In genomic region chr1:3016641-3017439, GRCh38 we compare ENCODE assay signal across 20 cellular contexts. TPM values are rescaled to one million over a fixed set of nuclear protein-coding genes. Genes with fewer than 3 reads are reported as not detected.
DNase-seq lines count a peak whose midpoint lies in the region; ATAC-seq and TF ChIP-seq lines count a peak whose summit lies in the region.
"Had no signal": no experiment of that assay in that cellular context is flagged by ENCODE, and none has a peak within 500 bp of the region (broad histone marks: within the 10 kb centered on the region; RNA-seq: fewer than 3 reads in every experiment).

No MANE protein-coding gene starts in this region.

- H3K4me3 ChIP-seq in mucosa of descending colon (no peak overlapping the region), transverse colon (no peak overlapping the region)
- H3K4me3 ChIP-seq: A549, HAP-1 had no signal

- TF ChIP-seq EP300 in transverse colon (IDR thresholded peaks at IDR 0.05; ENCODE audit: low read depth): no peak

- POLR2A ChIA-PET in activated B cell treated with CpG ODN at 0.5 μM for 24 hours (lab: Charles Lee): no interaction called here

- H3K36me3 Mint-ChIP-seq in activated naive CD4-positive, alpha-beta T cell treated with anti-CD3 and anti-CD28 coated beads, Interleukin-2, amount 10 ng/mL, durations not matched to agents 7 days and 5 days: no peaks in the 10 kb centered on the region
- no peaks in the 10 kb centered on the region for H3K36me3 Mint-ChIP-seq in activated B cell treated with CpG ODN at 0.5 μM for 24 hours (ENCODE audit: low read depth)

- no peaks in the 10 kb centered on the region for H3K9me3 Mint-ChIP-seq in activated naive CD4-positive, alpha-beta T cell treated with anti-CD3 and anti-CD28 coated beads, Interleukin-2, amount 10 ng/mL, durations not matched to agents 7 days and 5 days
- no peaks in the 10 kb centered on the region for H3K9me3 Mint-ChIP-seq in activated B cell treated with CpG ODN at 0.5 μM for 24 hours
- H3K9me3 Mint-ChIP-seq: CD4-positive, alpha-beta T cell had no signal

- H3K36me3 ChIP-seq in mucosa of descending colon (ENCODE audit: low read depth) (no peaks in the 10 kb centered on the region), transverse colon (no peaks in the 10 kb centered on the region)
- H3K36me3 ChIP-seq: HAP-1 had no signal

- no peak for TF ChIP-seq POLR2A in transverse colon (IDR thresholded peaks at IDR 0.05)

- H3K4me1 Mint-ChIP-seq in activated naive CD4-positive, alpha-beta T cell treated with anti-CD3 and anti-CD28 coated beads, Interleukin-2, amount 10 ng/mL, durations not matched to agents 7 days and 5 days: peaks cover 2% of the 10 kb centered on the region
- H3K4me1 Mint-ChIP-seq in activated B cell treated with CpG ODN at 0.5 μM for 24 hours: peaks cover 7% of the 10 kb centered on the region

- H3K9me3 ChIP-seq in mucosa of descending colon (no peaks in the 10 kb centered on the region), transverse colon (no peaks in the 10 kb centered on the region)
- H3K9me3 ChIP-seq: A549, HAP-1 had no signal

- no peak overlapping the region for H3K27ac ChIP-seq in transverse colon
- H3K27ac ChIP-seq: A549 had no signal

- ATAC-seq in activated B cell treated with CpG ODN at 0.5 μM for 24 hours (ENCODE audit: low read depth) (no peak), mucosa of descending colon (no peak), HG02571 (IDR thresholded peaks at IDR 0.05; ENCODE audit: unreplicated experiment) (no peak)
- ATAC-seq: A549 had no signal

- peak; percentile 13 for DNase-seq in activated naive CD4-positive, alpha-beta T cell treated with anti-CD3 and anti-CD28 coated beads, Interleukin-2, amount 10 ng/mL, durations not matched to agents 7 days and 5 days
- DNase-seq in activated naive CD4-positive, alpha-beta T cell treated with Interleukin-2 at 50 U/mL for 16 hours: no peak
- DNase-seq in activated B cell treated with CpG ODN at 0.5 μM for 24 hours: peak; percentile 12
- DNase-seq in mucosa of descending colon: peak in 2 of 3 donors; percentile 7 to 34
- DNase-seq in transverse colon: peak; percentile 5
- no peak for DNase-seq in putamen (ENCODE audit: low spot score)
- DNase-seq: DMS153, GDM1, KG1, NCI-H1105 treated with DMSO at 0.1 percent for 48 hours, NCI-H1694, NCI-H510A, NCI-H774 had no signal

- peaks cover 56% of the 10 kb centered on the region for H3K27me3 ChIP-seq in transverse colon

- TF ChIP-seq CTCF in activated B cell treated with CpG ODN at 0.5 μM for 24 hours (IDR thresholded peaks at IDR 0.05) (no peak), mucosa of descending colon (IDR thresholded peaks at IDR 0.05) (no peak), transverse colon (IDR thresholded peaks at IDR 0.05) (no peak)

- H3K4me1 ChIP-seq in mucosa of descending colon (ENCODE audit: low read depth) (no peaks in the 10 kb centered on the region), transverse colon (peaks cover 0 to 11% (median 2%) of the 10 kb centered on the region in 4 donors)
- H3K4me1 ChIP-seq: A549, HAP-1 had no signal

- 55 to 67% methylated on average over 3 to 22 of the region's 22 CpGs for WGBS in transverse colon (ENCODE audit: low coverage in 1 of 2), 2 donors

- no peak overlapping the region for H3K4me3 Mint-ChIP-seq in activated naive CD4-positive, alpha-beta T cell treated with anti-CD3 and anti-CD28 coated beads, Interleukin-2, amount 10 ng/mL, durations not matched to agents 7 days and 5 days
- H3K4me3 Mint-ChIP-seq in activated B cell treated with CpG ODN at 0.5 μM for 24 hours: no peak overlapping the region
- H3K4me3 Mint-ChIP-seq: CD4-positive, alpha-beta T cell had no signal

- peaks cover 34% of the 10 kb centered on the region for H3K27me3 Mint-ChIP-seq in activated naive CD4-positive, alpha-beta T cell treated with anti-CD3 and anti-CD28 coated beads, Interleukin-2, amount 10 ng/mL, durations not matched to agents 7 days and 5 days
- H3K27me3 Mint-ChIP-seq in activated B cell treated with CpG ODN at 0.5 μM for 24 hours: peaks cover 2% of the 10 kb centered on the region

- CTCF ChIA-PET in activated naive CD4-positive, alpha-beta T cell treated with anti-CD3 and anti-CD28 coated beads, Interleukin-2, amount 10 ng/mL, durations not matched to agents 7 days and 5 days (lab: Charles Lee): no interaction called here
- CTCF ChIA-PET in activated B cell treated with CpG ODN at 0.5 μM for 24 hours (lab: Charles Lee): no interaction called here

- in situ Hi-C loops in transverse colon (cut with MboI; ENCODE audit: low pct_ligation_motif_present in 1 of 4, low pct_unique_long_range_greater_than_20kb in 1 of 4, low sequenced_read_pairs in 3 of 4): loop anchor here in 3 of 4 donors (25.0 kb wide), 2 partner anchors 395 to 420 kb away; no protein-coding TSS in a partner anchor

- no peak overlapping the region for H3K27ac Mint-ChIP-seq in activated naive CD4-positive, alpha-beta T cell treated with anti-CD3 and anti-CD28 coated beads, Interleukin-2, amount 10 ng/mL, durations not matched to agents 7 days and 5 days
- no peak overlapping the region for H3K27ac Mint-ChIP-seq in activated B cell treated with CpG ODN at 0.5 μM for 24 hours
- H3K27ac Mint-ChIP-seq: CD4-positive, alpha-beta T cell had no signal

- intact Hi-C loops in activated B cell treated with CpG ODN at 0.5 μM for 24 hours (cut with micrococcal nuclease): no loop called here
- intact Hi-C loops in mucosa of descending colon (cut with DNase I, micrococcal nuclease): loop anchor here (10.0 kb wide), 1 partner anchor 408 kb away; no protein-coding TSS in a partner anchor
- intact Hi-C loops in transverse colon (cut with DNase I; ENCODE audit: low total_unique reads): no loop called here

RNA-seq across cellular contexts. Expression of gene ACTRT2, which starts 4.4 kb away (rescaled TPM):
- not detected in 2 replicates for total RNA-seq in activated B cell treated with CpG ODN at 0.5 μM for 24 hours
- not detected for total RNA-seq in mucosa of descending colon
- total RNA-seq in transverse colon: not detected
- total RNA-seq: CD4-positive, alpha-beta T cell; Daoy; OCI-LY7; RPMI7951 had no signal

RNA-seq across cellular contexts. Expression of gene PRDM16, which starts 52.2 kb away (rescaled TPM):
- total RNA-seq in activated B cell treated with CpG ODN at 0.5 μM for 24 hours (not detected in 2 replicates), mucosa of descending colon (1 to 10 TPM; 1.6 to 2.5 (median 2.4) TPM), transverse colon (under 1 TPM in 2 of 4 donors, not detected in 2; 0.41 to 0.95 TPM)
- total RNA-seq: CD4-positive, alpha-beta T cell; OCI-LY7; RPMI7951 had no signal

Comparison
In these comparisons a context has a peak if more than half of its experiments do, and no peak if none do; other contexts are left out.
1. DNase-seq: peak in activated naive CD4-positive, alpha-beta T cell treated with anti-CD3 and anti-CD28 coated beads, Interleukin-2, amount 10 ng/mL, durations not matched to agents 7 days and 5 days (single experiment), activated B cell treated with CpG ODN at 0.5 μM for 24 hours (single experiment), mucosa of descending colon (2 of 3) and transverse colon (single experiment); none in activated naive CD4-positive, alpha-beta T cell treated with Interleukin-2 at 50 U/mL for 16 hours (single experiment) and putamen (single experiment).
2. intact Hi-C loops: an anchor here in mucosa of descending colon (10.0 kb wide); none called in activated B cell treated with CpG ODN at 0.5 μM for 24 hours and transverse colon.